In the genomic region with DNA sequence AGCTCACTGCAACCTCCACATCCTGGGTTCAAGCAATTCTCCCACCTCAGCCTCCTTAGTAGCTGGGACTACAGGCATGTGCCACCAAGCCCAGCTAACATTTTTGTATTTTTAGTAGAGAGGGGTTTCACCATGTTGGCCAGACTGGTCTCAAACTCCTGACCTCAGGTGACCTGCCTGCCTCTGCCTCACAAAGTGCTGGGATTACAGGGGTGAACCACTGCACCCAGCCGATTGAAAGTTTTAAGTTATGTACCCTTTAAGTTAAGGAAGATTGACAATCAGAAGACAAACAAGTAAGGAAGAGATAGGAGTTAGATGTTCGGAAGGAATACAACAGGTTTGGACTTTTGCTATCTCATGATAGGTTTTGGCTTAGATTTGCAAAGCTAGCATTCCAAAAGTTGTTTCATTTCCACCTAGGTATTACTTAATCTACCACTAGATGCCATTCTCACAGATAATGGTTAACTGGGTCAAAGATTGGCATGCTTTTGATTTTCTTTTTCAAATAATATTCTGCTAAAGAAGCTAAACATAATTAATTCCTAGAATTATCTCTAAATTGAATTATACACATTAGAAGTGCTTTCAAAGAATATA, we compare ENCODE assay signal across 1 cellular context.
TF ChIP-seq lines count a peak whose summit lies in the region.

No MANE protein-coding gene starts in this region.

TF ChIP-seq in HepG2, 621 proteins besides CTCF, POLR2A, EP300 and RAD21:
- TF ChIP-seq ZNF510 (CRISPR knock-in tag; IDR thresholded peaks at IDR 0.05; ENCODE audit: low read depth) = no peak
- TF ChIP-seq ZNF264 (CRISPR knock-in tag; IDR thresholded peaks at IDR 0.05) = 0 out of 2 replicates have a peak, but pooled peaks have one; percentile 25
- TF ChIP-seq ZSCAN25 (CRISPR knock-in tag; IDR thresholded peaks at IDR 0.05) = 0 out of 2 replicates have a peak, but pooled peaks have one; percentile 21
- no peak for TF ChIP-seq REL (CRISPR knock-in tag; conservative IDR thresholded peaks at IDR 0.05)
- TF ChIP-seq, protein P1, sequence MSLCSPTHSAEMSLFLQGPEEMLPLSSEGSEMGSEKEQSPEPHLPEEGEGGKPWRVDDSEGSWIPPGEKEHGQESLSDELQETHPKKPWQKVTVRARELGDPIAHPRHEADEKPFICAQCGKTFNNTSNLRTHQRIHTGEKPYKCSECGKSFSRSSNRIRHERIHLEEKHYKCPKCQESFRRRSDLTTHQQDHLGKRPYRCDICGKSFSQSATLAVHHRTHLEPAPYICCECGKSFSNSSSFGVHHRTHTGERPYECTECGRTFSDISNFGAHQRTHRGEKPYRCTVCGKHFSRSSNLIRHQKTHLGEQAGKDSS (CRISPR knock-in tag; IDR thresholded peaks at IDR 0.05; ENCODE audit: borderline replicate concordance, low read depth) = no peak
- TF ChIP-seq, protein P2, sequence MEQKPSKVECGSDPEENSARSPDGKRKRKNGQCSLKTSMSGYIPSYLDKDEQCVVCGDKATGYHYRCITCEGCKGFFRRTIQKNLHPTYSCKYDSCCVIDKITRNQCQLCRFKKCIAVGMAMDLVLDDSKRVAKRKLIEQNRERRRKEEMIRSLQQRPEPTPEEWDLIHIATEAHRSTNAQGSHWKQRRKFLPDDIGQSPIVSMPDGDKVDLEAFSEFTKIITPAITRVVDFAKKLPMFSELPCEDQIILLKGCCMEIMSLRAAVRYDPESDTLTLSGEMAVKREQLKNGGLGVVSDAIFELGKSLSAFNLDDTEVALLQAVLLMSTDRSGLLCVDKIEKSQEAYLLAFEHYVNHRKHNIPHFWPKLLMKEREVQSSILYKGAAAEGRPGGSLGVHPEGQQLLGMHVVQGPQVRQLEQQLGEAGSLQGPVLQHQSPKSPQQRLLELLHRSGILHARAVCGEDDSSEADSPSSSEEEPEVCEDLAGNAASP (CRISPR knock-in tag; IDR thresholded peaks at IDR 0.05; ENCODE audit: borderline replicate concordance) = peak; percentile 69; the same call in 1 of the 2 replicates
- no peak for TF ChIP-seq POLR2AphosphoS2 (IDR thresholded peaks at IDR 0.05; ENCODE audit: low read depth, low read length)
- TF ChIP-seq, protein P3, sequence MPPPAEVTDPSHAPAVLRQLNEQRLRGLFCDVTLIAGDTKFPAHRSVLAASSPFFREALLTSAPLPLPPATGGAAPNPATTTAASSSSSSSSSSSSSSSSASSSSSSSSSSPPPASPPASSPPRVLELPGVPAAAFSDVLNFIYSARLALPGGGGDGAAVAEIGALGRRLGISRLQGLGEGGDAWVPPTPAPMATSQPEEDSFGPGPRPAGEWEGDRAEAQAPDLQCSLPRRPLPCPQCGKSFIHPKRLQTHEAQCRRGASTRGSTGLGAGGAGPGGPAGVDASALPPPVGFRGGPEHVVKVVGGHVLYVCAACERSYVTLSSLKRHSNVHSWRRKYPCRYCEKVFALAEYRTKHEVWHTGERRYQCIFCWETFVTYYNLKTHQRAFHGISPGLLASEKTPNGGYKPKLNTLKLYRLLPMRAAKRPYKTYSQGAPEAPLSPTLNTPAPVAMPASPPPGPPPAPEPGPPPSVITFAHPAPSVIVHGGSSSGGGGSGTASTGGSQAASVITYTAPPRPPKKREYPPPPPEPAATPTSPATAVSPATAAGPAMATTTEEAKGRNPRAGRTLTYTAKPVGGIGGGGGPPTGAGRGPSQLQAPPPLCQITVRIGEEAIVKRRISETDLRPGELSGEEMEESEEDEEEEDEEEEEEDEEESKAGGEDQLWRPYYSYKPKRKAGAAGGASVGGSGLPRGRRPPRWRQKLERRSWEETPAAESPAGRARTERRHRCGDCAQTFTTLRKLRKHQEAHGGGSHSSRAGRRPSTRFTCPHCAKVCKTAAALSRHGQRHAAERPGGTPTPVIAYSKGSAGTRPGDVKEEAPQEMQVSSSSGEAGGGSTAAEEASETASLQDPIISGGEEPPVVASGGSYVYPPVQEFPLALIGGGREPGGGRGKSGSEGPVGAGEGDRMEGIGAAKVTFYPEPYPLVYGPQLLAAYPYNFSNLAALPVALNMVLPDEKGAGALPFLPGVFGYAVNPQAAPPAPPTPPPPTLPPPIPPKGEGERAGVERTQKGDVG (CRISPR knock-in tag; IDR thresholded peaks at IDR 0.05; ENCODE audit: borderline replicate concordance) = no peak
